1 cellular context compared by ENCODE assay signal in the genomic region with DNA sequence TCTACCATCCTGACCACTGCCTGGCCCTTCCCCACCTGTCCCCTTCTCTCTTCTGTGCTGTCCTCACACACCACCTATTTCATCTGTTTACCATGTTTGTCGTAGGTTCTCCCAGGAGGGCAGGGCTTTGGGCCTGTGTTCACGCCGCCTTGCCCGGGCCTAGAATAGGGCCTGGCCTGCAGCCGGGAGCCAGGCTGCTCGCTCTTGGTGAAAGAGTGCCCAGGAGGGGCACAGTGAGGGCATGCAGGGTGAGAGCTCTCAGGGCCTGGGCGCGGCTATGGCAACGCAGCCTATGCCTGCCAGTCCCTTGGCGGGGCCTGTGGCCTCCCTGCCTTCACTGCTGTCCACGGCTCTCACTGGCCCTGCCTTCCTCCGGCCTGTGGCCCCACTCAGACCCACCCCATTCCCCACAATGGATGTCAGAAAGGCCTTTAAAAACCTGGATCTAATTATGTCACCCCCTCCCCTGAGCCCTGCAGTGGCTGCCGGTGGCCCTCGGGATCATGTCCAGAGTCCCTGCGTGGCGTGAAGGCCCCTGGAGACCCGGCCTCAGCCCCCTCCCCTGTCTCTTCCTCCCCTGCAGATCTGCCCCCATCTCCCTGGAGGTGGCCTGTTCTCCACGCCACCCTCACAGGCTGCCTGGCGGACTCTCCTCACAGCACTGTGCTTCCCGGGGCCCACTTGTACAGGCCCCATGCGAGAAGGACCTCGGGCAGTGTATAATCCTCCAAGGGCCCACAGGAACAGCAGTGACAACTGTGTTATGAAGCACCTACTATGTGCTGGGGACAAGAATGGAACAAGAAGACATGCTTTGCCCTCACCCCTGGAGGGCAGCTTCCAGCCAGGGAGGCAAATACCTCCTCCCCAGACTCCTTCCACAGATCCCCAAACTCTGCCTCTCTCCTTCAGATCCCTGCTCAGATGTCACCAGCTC.
TF ChIP-seq lines count a peak whose summit lies in the region.

No MANE protein-coding gene starts in this region.

TF ChIP-seq in GM23338, 12 proteins besides CTCF, POLR2A, EP300 and RAD21 (continued from another document):
- TF ChIP-seq ZNF462 (CRISPR knock-in tag; IDR thresholded peaks at IDR 0.05) = no peak
- TF ChIP-seq POLR2AphosphoS5 (IDR thresholded peaks at IDR 0.05; ENCODE audit: low read depth) = no peak
- TF ChIP-seq CREB1 (CRISPR knock-in tag; IDR thresholded peaks at IDR 0.05; ENCODE audit: low read depth) = no peak
- TF ChIP-seq, protein P1, sequence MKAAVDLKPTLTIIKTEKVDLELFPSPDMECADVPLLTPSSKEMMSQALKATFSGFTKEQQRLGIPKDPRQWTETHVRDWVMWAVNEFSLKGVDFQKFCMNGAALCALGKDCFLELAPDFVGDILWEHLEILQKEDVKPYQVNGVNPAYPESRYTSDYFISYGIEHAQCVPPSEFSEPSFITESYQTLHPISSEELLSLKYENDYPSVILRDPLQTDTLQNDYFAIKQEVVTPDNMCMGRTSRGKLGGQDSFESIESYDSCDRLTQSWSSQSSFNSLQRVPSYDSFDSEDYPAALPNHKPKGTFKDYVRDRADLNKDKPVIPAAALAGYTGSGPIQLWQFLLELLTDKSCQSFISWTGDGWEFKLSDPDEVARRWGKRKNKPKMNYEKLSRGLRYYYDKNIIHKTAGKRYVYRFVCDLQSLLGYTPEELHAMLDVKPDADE (IDR thresholded peaks at IDR 0.05) = no peak
- no peak for TF ChIP-seq ZNF114 (CRISPR knock-in tag; IDR thresholded peaks at IDR 0.05)
